In genomic region chr3:125057186-125057850, GRCh38 we compare ENCODE assay signal across 9 cellular contexts. TPM values are rescaled to one million over a fixed set of nuclear protein-coding genes. Genes with fewer than 3 reads are reported as not detected.
DNase-seq lines count a peak whose midpoint lies in the region; ATAC-seq and TF ChIP-seq lines count a peak whose summit lies in the region.
"Had no signal": no experiment of that assay in that cellular context is flagged by ENCODE, and none has a peak within 500 bp of the region (broad histone marks: within the 10 kb centered on the region; RNA-seq: fewer than 3 reads in every experiment).

No MANE protein-coding gene starts in this region.

- H3K36me3 Mint-ChIP-seq in activated CD8-positive, alpha-beta memory T cell treated with anti-CD3 and anti-CD28 coated beads, Interleukin-2, amount 10 ng/mL, durations not matched to agents 7 days and 5 days: peaks cover 5% of the 10 kb centered on the region
- H3K36me3 Mint-ChIP-seq in activated B cell treated with CpG ODN at 0.5 μM for 24 hours (ENCODE audit: low read depth) (peaks cover 2% of the 10 kb centered on the region), Calu3 (ENCODE audit: insufficient read depth, unreplicated experiment) (peaks cover 6% of the 10 kb centered on the region)

- H3K27me3 ChIP-seq in right atrium auricular region (no peaks in the 10 kb centered on the region), tibial artery (no peaks in the 10 kb centered on the region)
- H3K27me3 ChIP-seq: upper lobe of left lung had no signal

- H3K4me3 Mint-ChIP-seq in activated CD8-positive, alpha-beta memory T cell treated with anti-CD3 and anti-CD28 coated beads, Interleukin-2, amount 10 ng/mL, durations not matched to agents 7 days and 5 days: peak overlapping the region; percentile 16
- no peak overlapping the region for H3K4me3 Mint-ChIP-seq in activated B cell treated with CpG ODN at 0.5 μM for 24 hours
- H3K4me3 Mint-ChIP-seq in Calu3 (ENCODE audit: low read depth, unreplicated experiment): no peak overlapping the region

- ATAC-seq in activated CD8-positive, alpha-beta memory T cell treated with anti-CD3 and anti-CD28 coated beads, Interleukin-2, amount 10 ng/mL, durations not matched to agents 7 days and 5 days: no peak
- no peak for ATAC-seq in activated B cell treated with CpG ODN at 0.5 μM for 24 hours (ENCODE audit: low read depth)
- no peak for ATAC-seq in GM21447 (IDR thresholded peaks at IDR 0.05; ENCODE audit: unreplicated experiment)

- POLR2A ChIA-PET in activated B cell treated with CpG ODN at 0.5 μM for 24 hours (lab: Charles Lee): no interaction called here

- peaks cover 32% of the 10 kb centered on the region for H3K4me1 Mint-ChIP-seq in activated CD8-positive, alpha-beta memory T cell treated with anti-CD3 and anti-CD28 coated beads, Interleukin-2, amount 10 ng/mL, durations not matched to agents 7 days and 5 days
- H3K4me1 Mint-ChIP-seq in activated B cell treated with CpG ODN at 0.5 μM for 24 hours (peaks cover 28% of the 10 kb centered on the region), Calu3 (ENCODE audit: low read depth, unreplicated experiment) (peaks cover 17% of the 10 kb centered on the region)

- TF ChIP-seq CTCF in activated B cell treated with CpG ODN at 0.5 μM for 24 hours (IDR thresholded peaks at IDR 0.05) (no peak), right atrium auricular region (IDR thresholded peaks at IDR 0.05) (no peak), tibial artery (IDR thresholded peaks at IDR 0.05) (no peak), Calu3 (IDR thresholded peaks at IDR 0.05; ENCODE audit: unreplicated experiment) (no peak)

- DNase-seq in activated CD8-positive, alpha-beta memory T cell treated with anti-CD3 and anti-CD28 coated beads, Interleukin-2, amount 10 ng/mL, durations not matched to agents 7 days and 5 days: no peak
- DNase-seq in activated CD8-positive, alpha-beta memory T cell treated with anti-CD3 and anti-CD28 coated beads, Interleukin-2, amount 50 U/mL, for 48 hours: no peak
- DNase-seq in activated B cell treated with CpG ODN at 0.5 μM for 24 hours (no peak), right atrium auricular region (ENCODE audit: low spot score) (no peak), tibial artery (no peak), mesenteric fat pad (ENCODE audit: low spot score) (no peak), Calu3 (no peak)
- DNase-seq: upper lobe of left lung had no signal

- no peaks in the 10 kb centered on the region for H3K9me3 Mint-ChIP-seq in activated CD8-positive, alpha-beta memory T cell treated with anti-CD3 and anti-CD28 coated beads, Interleukin-2, amount 10 ng/mL, durations not matched to agents 7 days and 5 days (ENCODE audit: low read depth)
- H3K9me3 Mint-ChIP-seq in activated B cell treated with CpG ODN at 0.5 μM for 24 hours: no peaks in the 10 kb centered on the region
- no peaks in the 10 kb centered on the region for H3K9me3 Mint-ChIP-seq in Calu3 (ENCODE audit: low read depth, unreplicated experiment)

- H3K9me3 ChIP-seq in right atrium auricular region (no peaks in the 10 kb centered on the region), tibial artery (no peaks in the 10 kb centered on the region)
- H3K9me3 ChIP-seq: upper lobe of left lung had no signal

- CTCF ChIA-PET in activated CD8-positive, alpha-beta memory T cell treated with anti-CD3 and anti-CD28 coated beads, Interleukin-2, amount 10 ng/mL, durations not matched to agents 7 days and 5 days (lab: Charles Lee): no interaction called here
- CTCF ChIA-PET in activated B cell treated with CpG ODN at 0.5 μM for 24 hours (lab: Charles Lee) (no interaction called here), Calu3 (lab: Charles Lee) (no interaction called here)

- intact Hi-C loops in activated B cell treated with CpG ODN at 0.5 μM for 24 hours (cut with micrococcal nuclease): loop anchor here (2.0 to 10.0 kb wide), 4 partner anchors 50 to 1473 kb away; partner anchors contain the start of genes HACD2 and SLC12A8
- intact Hi-C loops in tibial artery (cut with DNase I; ENCODE audit: low total_unique reads): loop anchor here (10.0 kb wide), 2 partner anchors 87 to 273 kb away; no protein-coding TSS in a partner anchor
- intact Hi-C loops in Calu3 (cut with micrococcal nuclease; ENCODE audit: unreplicated experiment): loop anchor here (10.0 kb wide), 1 partner anchor 133 kb away; no protein-coding TSS in a partner anchor

- peaks cover 0 to 82% of the 10 kb centered on the region in 2 donors for H3K4me1 ChIP-seq in right atrium auricular region
- peaks cover 0 to 60% (median 44%) of the 10 kb centered on the region in 4 donors for H3K4me1 ChIP-seq in tibial artery

- H3K36me3 ChIP-seq in right atrium auricular region: no peaks in the 10 kb centered on the region
- no peaks in the 10 kb centered on the region for H3K36me3 ChIP-seq in tibial artery
- H3K36me3 ChIP-seq: upper lobe of left lung had no signal

- H3K4me3 ChIP-seq in right atrium auricular region: no peak overlapping the region
- H3K4me3 ChIP-seq in tibial artery: no peak overlapping the region

- peaks cover 23% of the 10 kb centered on the region for H3K27me3 Mint-ChIP-seq in activated CD8-positive, alpha-beta memory T cell treated with anti-CD3 and anti-CD28 coated beads, Interleukin-2, amount 10 ng/mL, durations not matched to agents 7 days and 5 days
- H3K27me3 Mint-ChIP-seq in activated B cell treated with CpG ODN at 0.5 μM for 24 hours: peaks cover 10% of the 10 kb centered on the region
- H3K27me3 Mint-ChIP-seq in Calu3 (ENCODE audit: unreplicated experiment): peaks cover 77% of the 10 kb centered on the region

- no peak overlapping the region for H3K27ac Mint-ChIP-seq in activated CD8-positive, alpha-beta memory T cell treated with anti-CD3 and anti-CD28 coated beads, Interleukin-2, amount 10 ng/mL, durations not matched to agents 7 days and 5 days
- peak overlapping the region; percentile 36 for H3K27ac Mint-ChIP-seq in activated B cell treated with CpG ODN at 0.5 μM for 24 hours
- no peak overlapping the region for H3K27ac Mint-ChIP-seq in Calu3 (ENCODE audit: unreplicated experiment)

- no TSS peak for BruUV-seq in Calu3 (replicated peaks; lab: Mats Ljungman, UMichigan)

- H3K27ac ChIP-seq in right atrium auricular region (peak overlapping the region; percentile 83 to 95), tibial artery (peak overlapping the region; percentile 96)

RNA-seq across cellular contexts. Expression of gene HEG1, which starts 1.5 kb away (rescaled TPM):
- total RNA-seq in activated CD8-positive, alpha-beta memory T cell treated with anti-CD3 and anti-CD28 coated beads, Interleukin-2, amount 10 ng/mL, durations not matched to agents 7 days and 5 days: 10 to 100 TPM; 38.5 to 75.6 TPM
- 6.1 and 7.2 TPM in 2 replicates for total RNA-seq in activated B cell treated with CpG ODN at 0.5 μM for 24 hours
- total RNA-seq in right atrium auricular region: 100 to 1,000 TPM; 202 to 210 TPM
- total RNA-seq in mesenteric fat pad: 102 TPM
- total RNA-seq in Calu3 (2022): 0.51 and 0.97 TPM in 2 replicates
